Comparison of ENCODE assay signal across 1 cellular context in genomic region chr6:41469951-41470340, GRCh38.
TF ChIP-seq lines count a peak whose summit lies in the region.

No MANE protein-coding gene starts in this region.

TF ChIP-seq in HEK293, 187 proteins besides CTCF, POLR2A, EP300 and RAD21 (continued from another document):
- no peak for TF ChIP-seq PRDM1 (tag by site-specific recombination; IDR thresholded peaks at IDR 0.05)
- no peak for TF ChIP-seq TCF7L2 (IDR thresholded peaks at IDR 0.05; ENCODE audit: borderline replicate concordance, low read depth, low read length)
- no peak for TF ChIP-seq ZSCAN30 (tag by site-specific recombination; IDR thresholded peaks at IDR 0.05)
- TF ChIP-seq REPIN1 (tag by site-specific recombination; IDR thresholded peaks at IDR 0.05; ENCODE audit: low read depth), result no peak
- no peak for TF ChIP-seq ZNF394 (tag by site-specific recombination; IDR thresholded peaks at IDR 0.05; ENCODE audit: borderline replicate concordance)
- no peak for TF ChIP-seq SP7 (tag by site-specific recombination; IDR thresholded peaks at IDR 0.05)
- no peak for TF ChIP-seq ZNF558 (tag by site-specific recombination; IDR thresholded peaks at IDR 0.05)
- TF ChIP-seq ZNF571 (tag by site-specific recombination; IDR thresholded peaks at IDR 0.05), result no peak
- no peak for TF ChIP-seq PATZ1 (tag by site-specific recombination; IDR thresholded peaks at IDR 0.05)
- TF ChIP-seq ZNF621 (tag by site-specific recombination; IDR thresholded peaks at IDR 0.05), result no peak
- peak; percentile 68 for TF ChIP-seq EGR2 (tag by site-specific recombination; IDR thresholded peaks at IDR 0.05; ENCODE audit: low read depth)
- no peak for TF ChIP-seq ZBTB49 (tag by site-specific recombination; IDR thresholded peaks at IDR 0.05; ENCODE audit: low read depth)
- TF ChIP-seq RBAK (tag by site-specific recombination; IDR thresholded peaks at IDR 0.05), result no peak
- no peak for TF ChIP-seq ZNF157 (tag by site-specific recombination; IDR thresholded peaks at IDR 0.05)
- TF ChIP-seq ZNF148 (tag by site-specific recombination; IDR thresholded peaks at IDR 0.05; ENCODE audit: borderline replicate concordance), result no peak
- TF ChIP-seq ZNF266 (tag by site-specific recombination; IDR thresholded peaks at IDR 0.05; ENCODE audit: low read depth), result no peak
- no peak for TF ChIP-seq ZNF146 (tag by site-specific recombination; IDR thresholded peaks at IDR 0.05)
- TF ChIP-seq ZFHX2 (tag by site-specific recombination; conservative IDR thresholded peaks at IDR 0.05), result peak; percentile 32; the same call in 1 of the 2 replicates
- no peak for TF ChIP-seq ZNF214 (tag by site-specific recombination; IDR thresholded peaks at IDR 0.05; ENCODE audit: borderline replicate concordance)
- no peak for TF ChIP-seq ZNF623 (tag by site-specific recombination; IDR thresholded peaks at IDR 0.05)
- peak; percentile 28; the same call in 1 of the 2 replicates for TF ChIP-seq ZBTB8A (tag by site-specific recombination; IDR thresholded peaks at IDR 0.05)
- 0 out of 2 replicates have a peak, but pooled peaks have one; percentile 14 for TF ChIP-seq ZNF624 (tag by site-specific recombination; IDR thresholded peaks at IDR 0.05)
- TF ChIP-seq ZNF549 (tag by site-specific recombination; IDR thresholded peaks at IDR 0.05), result no peak
- TF ChIP-seq ZFP41 (tag by site-specific recombination; IDR thresholded peaks at IDR 0.05; ENCODE audit: borderline replicate concordance), result no peak
- peak; percentile 46; the same call in 1 of the 2 replicates for TF ChIP-seq ZNF2 (tag by site-specific recombination; IDR thresholded peaks at IDR 0.05)
